Comparison of ENCODE assay signal across 28 cellular contexts in the genomic region with DNA sequence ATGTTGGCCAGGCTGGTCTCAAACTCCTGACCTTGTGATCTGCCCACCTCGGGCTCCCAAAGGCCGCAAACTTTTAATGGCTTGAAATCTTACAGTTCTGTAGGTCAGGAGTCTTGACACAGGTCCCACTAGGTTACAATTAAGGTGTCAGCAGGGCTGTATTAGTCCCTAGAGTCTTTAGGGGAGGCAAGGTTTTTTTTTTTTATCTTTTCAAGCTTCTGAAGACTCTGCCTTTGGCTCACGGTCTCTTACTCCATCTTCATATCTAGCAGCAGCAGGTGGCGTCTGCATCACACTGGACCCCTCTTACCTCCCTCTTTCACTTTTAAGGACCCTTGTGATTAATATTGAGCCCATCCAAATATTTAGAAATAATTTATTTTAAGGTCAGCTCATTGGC. TPM values are rescaled to one million over a fixed set of nuclear protein-coding genes. Genes with fewer than 3 reads are reported as not detected.
DNase-seq lines count a peak whose midpoint lies in the region; ATAC-seq, FAIRE-seq and TF ChIP-seq lines count a peak whose summit lies in the region.
"Had no signal": no experiment of that assay in that cellular context is flagged by ENCODE, and none has a peak within 500 bp of the region (broad histone marks: within the 10 kb centered on the region; RNA-seq: fewer than 3 reads in every experiment).

No MANE protein-coding gene starts in this region.

- H3K9me3 ChIP-seq in K562 (replicated peaks; ENCODE audit: control insufficient read depth, insufficient read depth, low read depth, low read length) (no peaks in the 10 kb centered on the region), MG63 (no peaks in the 10 kb centered on the region)
- H3K9me3 ChIP-seq: gastroesophageal sphincter, suprapubic skin, upper lobe of right lung had no signal

- ATAC-seq in GM23338 (peak; percentile 20), K562 (peak; percentile 23)
- ATAC-seq: gastroesophageal sphincter, PC-3, Right ventricle myocardium inferior, sciatic nerve had no signal

- no peak overlapping the region for H2AFZ ChIP-seq in GM23338
- H2AFZ ChIP-seq in K562 (ENCODE audit: low read depth, low read length): no peak overlapping the region
- H2AFZ ChIP-seq: hepatocyte had no signal

- H3F3A ChIP-seq in GM23338 (replicated peaks; ENCODE audit: low read depth): peaks cover 25% of the 10 kb centered on the region

- H3K9ac ChIP-seq in K562 (ENCODE audit: insufficient read depth in 1 of 2, low read depth in 2 of 2, low read length in 2 of 2): no peak overlapping the region

- H3K9me3 Mint-ChIP-seq in T-helper 2 cell treated with Interferon-gamma antibody and Interleukin-4, amounts not matched to agents 5 μg/mL and 100 μg/mL, for 36 hours: no peaks in the 10 kb centered on the region
- no peaks in the 10 kb centered on the region; the same call in 2 of the 3 replicates for H3K9me3 Mint-ChIP-seq in GM23338
- H3K9me3 Mint-ChIP-seq: CD4-positive, alpha-beta memory T cell had no signal

- peak overlapping the region; percentile 11 for H3K27ac Mint-ChIP-seq in T-helper 2 cell treated with Interferon-gamma antibody and Interleukin-4, amounts not matched to agents 5 μg/mL and 100 μg/mL, for 36 hours
- no peak overlapping the region for H3K27ac Mint-ChIP-seq in GM23338
- H3K27ac Mint-ChIP-seq: progenitor cell of endocrine pancreas had no signal

- CTCF ChIA-PET in K562 (lab: Yijun Ruan, JAX; ENCODE audit: low intra/inter-chr PET ratio): no interaction called here

- H3K27ac ChIP-seq in GM23338 (ENCODE audit: low read depth): 0 out of 2 replicates have a peak overlapping the region, but pooled peaks have one; percentile 34
- H3K27ac ChIP-seq in K562 (ENCODE audit: extremely low read depth, low read depth, low read length): peak overlapping the region; percentile 1; the same call in 1 of the 3 replicates
- H3K27ac ChIP-seq: gastroesophageal sphincter, hepatocyte, suprapubic skin, upper lobe of right lung had no signal

- no peaks in the 10 kb centered on the region for H3K27me3 Mint-ChIP-seq in T-helper 2 cell treated with Interferon-gamma antibody and Interleukin-4, amounts not matched to agents 5 μg/mL and 100 μg/mL, for 36 hours (ENCODE audit: low read depth)
- H3K27me3 Mint-ChIP-seq in GM23338 (ENCODE audit: insufficient read depth, low read depth, poor library complexity): peaks cover 10% of the 10 kb centered on the region
- H3K27me3 Mint-ChIP-seq: activated naive CD8-positive, alpha-beta T cell; CD4-positive, alpha-beta memory T cell; progenitor cell of endocrine pancreas had no signal

- no peak for DNase-seq in T-helper 2 cell treated with Interferon-gamma antibody and Interleukin-4, amounts not matched to agents 5 μg/mL and 100 μg/mL, for 36 hours (ENCODE audit: low spot score)
- DNase-seq in T-helper 2 cell (no peak), GM23338 (ENCODE audit: low spot score) (no peak), SK-N-DZ (ENCODE audit: low spot score) (peak; percentile 30), K562 (ENCODE audit: extremely low read depth in 1 of 4, low spot score in 3 of 4) (peak in 2 of 4 experiments; percentile 67 to 72), ecto neural progenitor cell (ENCODE audit: low spot score) (no peak), MG63 (no peak), SKM-1 treated with dmso at 0.1 percent for 144 hours (lab: John Stamatoyannopoulos, UW; ENCODE audit: unreplicated experiment) (no peak)
- DNase-seq: activated CD4-positive, alpha-beta T cell treated with anti-CD3 and anti-CD28 coated beads for 1 hour; activated CD8-positive, alpha-beta memory T cell treated with anti-CD3 and anti-CD28 coated beads for 24 hours; CD4-positive, alpha-beta memory T cell; central memory CD4-positive, alpha-beta T cell; dermis blood vessel endothelial cell; mesenchymal stem cell; NCI-H187 treated with DMSO at 0.1 percent for 48 hours; NCI-H774; PC-3; stimulated activated CD4-positive, alpha-beta T cell treated with anti-CD3 and anti-CD28 coated beads, Interleukin-12 subunit alpha, Interleukin-12 subunit beta, amount 100 ng/mL, for 4 hours; stimulated activated CD4-positive, alpha-beta T cell treated with anti-CD3 and anti-CD28 coated beads, Interleukin-4, amount 100 ng/mL, for 1 hour; upper lobe of right lung had no signal

- no peak for TF ChIP-seq EP300 in K562 (IDR thresholded peaks at IDR 0.05; ENCODE audit: low read length)

- no TSS peak for BruUV-seq in K562 (replicated peaks; lab: Mats Ljungman, UMichigan)

- H3K27me3 ChIP-seq in GM23338 (ENCODE audit: insufficient read depth) (no peaks in the 10 kb centered on the region), K562 (ENCODE audit: control insufficient read depth in 2 of 2, insufficient read depth in 2 of 2, low read length in 2 of 2) (no peaks in the 10 kb centered on the region), MG63 (no peaks in the 10 kb centered on the region)
- H3K27me3 ChIP-seq: gastroesophageal sphincter, hepatocyte, suprapubic skin, upper lobe of right lung had no signal

- H3K4me1 ChIP-seq in GM23338 (ENCODE audit: insufficient read depth) (no peaks in the 10 kb centered on the region; the same call in 1 of the 2 replicates), K562 (replicated peaks in 1 of 2; ENCODE audit: control insufficient read depth in 2 of 2, insufficient read depth in 2 of 2, low read length in 2 of 2) (peaks cover 0 to 7% of the 10 kb centered on the region in 2 experiments; a peak in 3 of 5 replicates)
- H3K4me1 ChIP-seq: suprapubic skin had no signal

- intact Hi-C loops in K562 (cut with micrococcal nuclease): loop anchor here (1.0 kb wide), 1 partner anchor 11 kb away; no protein-coding TSS in a partner anchor

- no peak overlapping the region for H3K4me3 Mint-ChIP-seq in T-helper 2 cell treated with Interferon-gamma antibody and Interleukin-4, amounts not matched to agents 5 μg/mL and 100 μg/mL, for 36 hours
- H3K4me3 Mint-ChIP-seq in GM23338: no peak overlapping the region
- H3K4me3 Mint-ChIP-seq: activated naive CD8-positive, alpha-beta T cell; CD4-positive, alpha-beta memory T cell had no signal

- H3K79me2 ChIP-seq in GM23338 (replicated peaks; ENCODE audit: insufficient read depth) (peaks cover 2% of the 10 kb centered on the region; the same call in 1 of the 2 replicates), K562 (ENCODE audit: control insufficient read depth, insufficient read depth, low read length) (peaks cover 12% of the 10 kb centered on the region)

- FAIRE-seq in K562 (lab: Jason Lieb, UNC): no peak

- in situ Hi-C loops in K562 (cut with MboI): no loop called here

- H3K9me1 ChIP-seq in K562 (ENCODE audit: control insufficient read depth, insufficient read depth, low read length): peaks cover 9% of the 10 kb centered on the region

- H4K20me1 ChIP-seq in GM23338 (replicated peaks; ENCODE audit: insufficient read depth) (peaks cover 37% of the 10 kb centered on the region), K562 (replicated peaks; ENCODE audit: control insufficient read depth, insufficient read depth, low read length) (peaks cover 45% of the 10 kb centered on the region)

- H3K4me2 ChIP-seq in GM23338 (no peak overlapping the region), K562 (ENCODE audit: insufficient read depth, low read length) (no peak overlapping the region)
- H3K4me2 ChIP-seq: hepatocyte had no signal

- H3K4me3 ChIP-seq in GM23338 (no peak overlapping the region), K562 (no peak overlapping the region), MG63 (no peak overlapping the region)
- H3K4me3 ChIP-seq: gastroesophageal sphincter, hepatocyte, suprapubic skin, upper lobe of right lung had no signal

- peaks cover 34% of the 10 kb centered on the region for H3K36me3 Mint-ChIP-seq in T-helper 2 cell treated with Interferon-gamma antibody and Interleukin-4, amounts not matched to agents 5 μg/mL and 100 μg/mL, for 36 hours (ENCODE audit: low read depth)
- H3K36me3 Mint-ChIP-seq in GM23338 (ENCODE audit: low read depth): peaks cover 49% of the 10 kb centered on the region

- H3K36me3 ChIP-seq in GM23338 (ENCODE audit: insufficient read depth) (peaks cover 28% of the 10 kb centered on the region; the same call in 1 of the 2 replicates), K562 (ENCODE audit: control insufficient read depth, insufficient read depth, low read length) (peaks cover 44% of the 10 kb centered on the region), MG63 (peaks cover 35% of the 10 kb centered on the region)

- no peaks in the 10 kb centered on the region for H3K9me2 ChIP-seq in GM23338 (ENCODE audit: insufficient read depth)

- TF ChIP-seq POLR2A in K562 (conservative IDR thresholded peaks at IDR 0.05): no peak

- no peak for TF ChIP-seq RAD21 in K562 (CRISPR knock-in tag; conservative IDR thresholded peaks at IDR 0.05 in 1 of 2, IDR thresholded peaks at IDR 0.05 in 1 of 2)

- WGBS in K562 (ENCODE audit: insufficient coverage, low coverage, missing lambda C conversion rate): 27% methylated on average over 4 of the region's 4 CpGs

- TF ChIP-seq CTCF in GM23338 (conservative IDR thresholded peaks at IDR 0.05; ENCODE audit: low read depth in 2 of 2) (no peak), K562 (IDR thresholded peaks at IDR 0.05 in 2 of 3, conservative IDR thresholded peaks at IDR 0.05 in 1 of 3; ENCODE audit: insufficient read depth in 2 of 3, low read depth in 1 of 3, low read length in 3 of 3) (no peak)

- POLR2A ChIA-PET in K562 (lab: Yijun Ruan, JAX): interaction anchor here (0.6 to 6.5 kb wide), 30 partner anchors 9 to 1960 kb away, joined by 3 to 99 read pairs (median 5); a partner anchor contains a TSS

- peaks cover 13% of the 10 kb centered on the region for H3K4me1 Mint-ChIP-seq in T-helper 2 cell treated with Interferon-gamma antibody and Interleukin-4, amounts not matched to agents 5 μg/mL and 100 μg/mL, for 36 hours (ENCODE audit: low read depth)
- H3K4me1 Mint-ChIP-seq in GM23338: peaks cover 16% of the 10 kb centered on the region; the same call in 2 of the 3 replicates

RNA-seq across cellular contexts. Expression of a gene that starts 11.6 kb away (rescaled TPM):
- 44.8 and 46.0 TPM in 2 replicates for total RNA-seq in GM23338 (2014; rRNA removed; shearing (Covaris generic))
- polyA plus RNA-seq in GM23338 (2016; fragmentation: Nextera tagmentation; extraction: Ambion mirVana) (9.1 and 14.8 TPM in 2 replicates), K562 (2011; rRNA removed) (147 and 182 TPM in 2 replicates), K562 (2014; fragmentation: Illumina TruSeq; extraction: Trizol) (43.2 and 59.7 TPM in 2 replicates), K562 (2014; fragmentation: Nextera tagmentation; extraction: Ambion mirVana) (10 to 100 TPM; 44.2 to 67.6 TPM), K562 (2014; rRNA removed) (77.9 and 119 TPM in 2 replicates)
- polyA plus RNA-seq in SK-N-DZ (2014; cell fraction: cytosol; rRNA removed): 6.9 and 9.9 TPM in 2 replicates
- polyA plus RNA-seq in SK-N-DZ (2014; cell fraction: nucleus; rRNA removed): 50.1 and 50.9 TPM in 2 replicates
- total RNA-seq in K562 (2011; cell fraction: chromatin; rRNA removed; ENCODE audit: low replicate concordance): 458 and 1,073 TPM in 2 replicates
- total RNA-seq in K562 (2011; cell fraction: nucleolus; rRNA removed): 474 and 541 TPM in 2 replicates
- total RNA-seq in K562 (2011; cell fraction: nucleoplasm; rRNA removed): 882 and 1,501 TPM in 2 replicates
- total RNA-seq in K562 (2014; rRNA removed) (55.3 and 100 TPM in 2 replicates), K562 (2014; rRNA removed; fragmentation: Illumina TruSeq; extraction: Trizol) (177 and 218 TPM in 2 replicates), K562 (2015; rRNA removed; fragmentation: Illumina TruSeq; extraction: Trizol) (130 and 149 TPM in 2 replicates), K562 (2021) (77.8 and 106 TPM in 2 replicates)
- 8.2 and 35.8 TPM in 2 replicates for polyA plus RNA-seq in K562 (2011; cell fraction: cytosol; rRNA removed)
- polyA plus RNA-seq in K562 (2011; cell fraction: nucleus; rRNA removed): 165 and 195 TPM in 2 replicates
- 21.0 and 54.8 TPM in 2 replicates for polyA plus RNA-seq in K562 (2012)
- polyA minus RNA-seq in K562 (2011; rRNA and poly(A)+ RNA removed): 251 and 360 TPM in 2 replicates
- polyA minus RNA-seq in K562 (2011; cell fraction: cytosol; rRNA and poly(A)+ RNA removed): 17.0 and 22.7 TPM in 2 replicates
- polyA minus RNA-seq in K562 (2011; cell fraction: nucleus; rRNA and poly(A)+ RNA removed): 714 and 1,502 TPM in 2 replicates
- 3.5 and 4.0 TPM in 2 replicates for total RNA-seq in MG63 (2014; rRNA removed; shearing (Covaris generic); ENCODE audit: low replicate concordance)

RNA-seq across cellular contexts. Expression of a gene that starts 39.4 kb away (rescaled TPM):
- 1.1 and 1.2 TPM in 2 replicates for total RNA-seq in GM23338 (2014; rRNA removed; shearing (Covaris generic))
- polyA plus RNA-seq in GM23338 (2016; fragmentation: Nextera tagmentation; extraction: Ambion mirVana): 0.78 and 0.95 TPM in 2 replicates
- polyA plus RNA-seq in SK-N-DZ (2014; cell fraction: cytosol; rRNA removed): 1.1 and 1.2 TPM in 2 replicates
- polyA plus RNA-seq in SK-N-DZ (2014; cell fraction: nucleus; rRNA removed): 1.3 and 3.0 TPM in 2 replicates
- 0.32 TPM in 1 of 2 replicates, not detected in the other for total RNA-seq in K562 (2011; cell fraction: chromatin; rRNA removed; ENCODE audit: low replicate concordance)
- total RNA-seq in K562 (2011; cell fraction: nucleolus; rRNA removed): 0.17 and 0.26 TPM in 2 replicates
- not detected in 2 replicates for total RNA-seq in K562 (2011; cell fraction: nucleoplasm; rRNA removed)
- total RNA-seq in K562 (2014; rRNA removed): 0.12 and 0.27 TPM in 2 replicates
- not detected in 2 replicates for total RNA-seq in K562 (2014; rRNA removed; fragmentation: Illumina TruSeq; extraction: Trizol)
- not detected in 2 replicates for total RNA-seq in K562 (2015; rRNA removed; fragmentation: Illumina TruSeq; extraction: Trizol)
- total RNA-seq in K562 (2021): not detected in 2 replicates
- polyA plus RNA-seq in K562 (2011; rRNA removed): 0.08 and 0.18 TPM in 2 replicates
- polyA plus RNA-seq in K562 (2011; cell fraction: cytosol; rRNA removed): not detected in 2 replicates
- 0.20 and 0.28 TPM in 2 replicates for polyA plus RNA-seq in K562 (2011; cell fraction: nucleus; rRNA removed)
- 0.03 and 0.15 TPM in 2 replicates for polyA plus RNA-seq in K562 (2012)
- not detected in 2 replicates for polyA plus RNA-seq in K562 (2014; fragmentation: Illumina TruSeq; extraction: Trizol)
- not detected for polyA plus RNA-seq in K562 (2014; fragmentation: Nextera tagmentation; extraction: Ambion mirVana)
- not detected in 2 replicates for polyA plus RNA-seq in K562 (2014; rRNA removed)
- polyA minus RNA-seq in K562 (2011; rRNA and poly(A)+ RNA removed): 0.07 and 0.33 TPM in 2 replicates
- not detected in 2 replicates for polyA minus RNA-seq in K562 (2011; cell fraction: cytosol; rRNA and poly(A)+ RNA removed)
- polyA minus RNA-seq in K562 (2011; cell fraction: nucleus; rRNA and poly(A)+ RNA removed): 0.27 and 0.78 TPM in 2 replicates
- not detected in 2 replicates for total RNA-seq in MG63 (2014; rRNA removed; shearing (Covaris generic); ENCODE audit: low replicate concordance)
- total RNA-seq: PC-3 had no signal
- polyA plus RNA-seq: CD4-positive, alpha-beta memory T cell; fibroblast of lung had no signal
